ENCODE assay signal across 22 cellular contexts in genomic region chr10:59807629-59808620, GRCh38. TPM values are rescaled to one million over a fixed set of nuclear protein-coding genes. Genes with fewer than 3 reads are reported as not detected.
DNase-seq lines count a peak whose midpoint lies in the region; ATAC-seq and TF ChIP-seq lines count a peak whose summit lies in the region.
"Had no signal": no experiment of that assay in that cellular context is flagged by ENCODE, and none has a peak within 500 bp of the region (broad histone marks: within the 10 kb centered on the region; RNA-seq: fewer than 3 reads in every experiment).

No MANE protein-coding gene starts in this region.

- H3K27me3 ChIP-seq in BLaER1 (no peaks in the 10 kb centered on the region), parathyroid adenoma (ENCODE audit: control insufficient read depth, insufficient read depth, low read length) (no peaks in the 10 kb centered on the region), WERI-Rb-1 (ENCODE audit: insufficient read depth, low read depth, severe bottlenecking) (no peaks in the 10 kb centered on the region)
- H3K27me3 ChIP-seq: adrenal gland had no signal

- H3K79me2 ChIP-seq in parathyroid adenoma, result no peaks in the 10 kb centered on the region

- no peak overlapping the region for H2AFZ ChIP-seq in parathyroid adenoma

- H4K20me1 ChIP-seq in BLaER1, result 0 out of 2 replicates have a peak, but pooled peaks cover 4% of the 10 kb centered on the region

- H3K4me2 ChIP-seq in BLaER1 (peak overlapping the region; percentile 9; the same call in 1 of the 2 replicates), parathyroid adenoma (ENCODE audit: low read length) (peak overlapping the region; percentile 6)
- H3K4me2 ChIP-seq: KMS-11 had no signal

- H3K9ac ChIP-seq in BLaER1, result no peak overlapping the region
- H3K9ac ChIP-seq in parathyroid adenoma, result no peak overlapping the region
- H3K9ac ChIP-seq: KMS-11 had no signal

- H3K27ac ChIP-seq in BLaER1 (no peak overlapping the region), parathyroid adenoma (no peak overlapping the region), WERI-Rb-1 (no peak overlapping the region)
- H3K27ac ChIP-seq: adrenal gland, KMS-11, SK-N-MC had no signal

- H3K36me3 ChIP-seq in BLaER1, result peaks cover 100% of the 10 kb centered on the region
- H3K36me3 ChIP-seq in parathyroid adenoma (ENCODE audit: control insufficient read depth, insufficient read depth, low read length), result no peaks in the 10 kb centered on the region
- peaks cover 79% of the 10 kb centered on the region for H3K36me3 ChIP-seq in WERI-Rb-1

- H3K4me1 ChIP-seq in BLaER1 (peaks cover 11% of the 10 kb centered on the region), parathyroid adenoma (peaks cover 4% of the 10 kb centered on the region)

- H3K4me3 ChIP-seq in BLaER1 (no peak overlapping the region), parathyroid adenoma (ENCODE audit: low read depth, low read length) (no peak overlapping the region), WERI-Rb-1 (ENCODE audit: low read depth, low read length) (no peak overlapping the region)
- H3K4me3 ChIP-seq: adrenal gland, HAP-1, SK-N-MC had no signal

- H3K9me3 ChIP-seq in BLaER1 (no peaks in the 10 kb centered on the region), parathyroid adenoma (ENCODE audit: control insufficient read depth, low read length) (no peaks in the 10 kb centered on the region), WERI-Rb-1 (ENCODE audit: severe bottlenecking) (peaks cover 14% of the 10 kb centered on the region)
- H3K9me3 ChIP-seq: adrenal gland, HAP-1 had no signal

- intact Hi-C loops in Right ventricle myocardium inferior (cut with DNase I), result loop anchor here (5.0 kb wide), 1 partner anchor 181 kb away; no protein-coding TSS in a partner anchor

- no peak for TF ChIP-seq CTCF in parathyroid adenoma (IDR thresholded peaks at IDR 0.05)
- TF ChIP-seq CTCF in WERI-Rb-1 (IDR thresholded peaks at IDR 0.05; ENCODE audit: low read depth, low read length), result no peak

- ATAC-seq in Right ventricle myocardium inferior (peak; percentile 90), GM18498 (IDR thresholded peaks at IDR 0.05; ENCODE audit: unreplicated experiment) (no peak)
- ATAC-seq: naive thymus-derived CD4-positive, alpha-beta T cell; PC-3 had no signal

- DNase-seq in Kasumi-1 (lab: John Stamatoyannopoulos, UW) (peak; percentile 49 to 67), Right ventricle myocardium inferior (ENCODE audit: missing footprints) (peak; percentile 81), WERI-Rb-1 (no peak), NCI-H2196 (lab: John Stamatoyannopoulos, UW; ENCODE audit: unreplicated experiment) (no peak)
- no peak for DNase-seq in central memory CD4-positive, alpha-beta T cell
- DNase-seq: activated CD4-positive, alpha-beta T cell treated with anti-CD3 and anti-CD28 coated beads, Interleukin-2, amount 50 U/mL, for 48 hours; foreskin fibroblast; GF-D8; naive thymus-derived CD4-positive, alpha-beta T cell; NCI-H1417 treated with DMSO at 0.1 percent for 48 hours; NCI-H510A treated with DMSO at 0.1 percent for 48 hours; PC-3 had no signal

RNA-seq across cellular contexts. Expression of gene MRLN, which starts 54.7 kb away (rescaled TPM):
- not detected for total RNA-seq in Right ventricle myocardium inferior
- total RNA-seq: adrenal gland; lower leg skin; naive thymus-derived CD4-positive, alpha-beta T cell; PC-3; pulmonary artery endothelial cell; subcutaneous adipose tissue had no signal

Comparison
In these comparisons a context has a peak if more than half of its experiments do, and no peak if none do; other contexts are left out.
1. DNase-seq: peak in Kasumi-1 (2 of 2) and Right ventricle myocardium inferior (single experiment); none in WERI-Rb-1 (single experiment), central memory CD4-positive, alpha-beta T cell (single experiment) and NCI-H2196 (single experiment).